ENCODE assay signal across 22 cellular contexts in genomic region chr16:1337486-1337885, GRCh38. TPM values are rescaled to one million over a fixed set of nuclear protein-coding genes. Genes with fewer than 3 reads are reported as not detected.
DNase-seq lines count a peak whose midpoint lies in the region; ATAC-seq and TF ChIP-seq lines count a peak whose summit lies in the region.
"Had no signal": no experiment of that assay in that cellular context is flagged by ENCODE, and none has a peak within 500 bp of the region (broad histone marks: within the 10 kb centered on the region; RNA-seq: fewer than 3 reads in every experiment).

No MANE protein-coding gene starts in this region.

- H3K27ac ChIP-seq in thyroid gland, result no peak overlapping the region
- H3K27ac ChIP-seq: A549, coronary artery, gastroesophageal sphincter, lower lobe of right lung, psoas muscle, skin epidermis, suprapubic skin had no signal

- no peaks in the 10 kb centered on the region for H3K9me3 ChIP-seq in thyroid gland
- H3K9me3 ChIP-seq: A549, gastroesophageal sphincter, lower lobe of right lung, psoas muscle, suprapubic skin had no signal

- peaks cover 4 to 23% of the 10 kb centered on the region in 2 donors for H3K4me1 ChIP-seq in thyroid gland
- H3K4me1 ChIP-seq: psoas muscle had no signal

- peak overlapping the region in 2 of 3 donors; percentile 27 to 83 for H3K27ac Mint-ChIP-seq in IgD-negative memory B cell
- H3K27ac Mint-ChIP-seq in glutamatergic neuron (ENCODE audit: unreplicated experiment), result no peak overlapping the region
- H3K27ac Mint-ChIP-seq: activated CD8-positive, alpha-beta memory T cell treated with anti-CD3 and anti-CD28 coated beads, Interleukin-2, amount 10 ng/mL, durations not matched to agents 7 days and 5 days; activated T-helper 1 cell treated with anti-CD3 and anti-CD28 coated beads, Interleukin-12 subunit alpha, Interleukin-12 subunit beta, Interleukin-2, Interleukin-4 antibody, amounts not matched to agents 30 ng/mL and 10 ng/mL and 1 ng/mL, durations not matched to agents 14 hours and 24 hours and 36 hours; T-helper 1 cell treated with Interleukin-12 subunit alpha and Interleukin-12 subunit beta and Interleukin-4 antibody, amounts not matched to agents 30 μg/mL and 1 μg/mL, for 36 hours had no signal

- H3K27me3 ChIP-seq in thyroid gland, result peaks cover 9% of the 10 kb centered on the region

- H3K9me3 Mint-ChIP-seq in IgD-negative memory B cell (no peaks in the 10 kb centered on the region), glutamatergic neuron (ENCODE audit: unreplicated experiment) (peaks cover 8% of the 10 kb centered on the region)
- H3K9me3 Mint-ChIP-seq: activated T-helper 1 cell treated with anti-CD3 and anti-CD28 coated beads, Interleukin-12 subunit alpha, Interleukin-12 subunit beta, Interleukin-2, Interleukin-4 antibody, amounts not matched to agents 30 ng/mL and 10 ng/mL and 1 ng/mL, durations not matched to agents 14 hours and 24 hours and 36 hours; T-helper 1 cell treated with Interleukin-12 subunit alpha and Interleukin-12 subunit beta and Interleukin-4 antibody, amounts not matched to agents 30 μg/mL and 1 μg/mL, for 36 hours had no signal

- peaks cover 10% of the 10 kb centered on the region for H3K27me3 Mint-ChIP-seq in IgD-negative memory B cell
- peaks cover 8% of the 10 kb centered on the region for H3K27me3 Mint-ChIP-seq in glutamatergic neuron (ENCODE audit: unreplicated experiment)

- no peak overlapping the region for H3K4me3 ChIP-seq in thyroid gland (replicated peaks in 1 of 3)
- H3K4me3 ChIP-seq: A549, coronary artery, gastroesophageal sphincter, lower lobe of right lung, psoas muscle, skin epidermis, suprapubic skin had no signal

- TF ChIP-seq CTCF in glutamatergic neuron (IDR thresholded peaks at IDR 0.05; ENCODE audit: partially characterized antibody, unreplicated experiment) (no peak), thyroid gland (IDR thresholded peaks at IDR 0.05) (no peak)

- intact Hi-C loops in thyroid gland (cut with DNase I), result no loop called here

- H3K36me3 Mint-ChIP-seq in IgD-negative memory B cell (no peaks in the 10 kb centered on the region), glutamatergic neuron (ENCODE audit: unreplicated experiment) (no peaks in the 10 kb centered on the region)
- H3K36me3 Mint-ChIP-seq: activated CD8-positive, alpha-beta memory T cell treated with anti-CD3 and anti-CD28 coated beads, Interleukin-2, amount 10 ng/mL, durations not matched to agents 7 days and 5 days had no signal

- ATAC-seq in HG03095 (IDR thresholded peaks at IDR 0.05; ENCODE audit: unreplicated experiment), result no peak
- ATAC-seq: activated CD8-positive, alpha-beta memory T cell treated with anti-CD3 and anti-CD28 coated beads, Interleukin-2, amount 10 ng/mL, durations not matched to agents 7 days and 5 days; gastroesophageal sphincter; lower lobe of right lung; Panc1; psoas muscle had no signal

- H3K4me3 Mint-ChIP-seq in IgD-negative memory B cell, result peak overlapping the region in 1 of 4 donors; percentile 75
- H3K4me3 Mint-ChIP-seq in glutamatergic neuron (ENCODE audit: unreplicated experiment), result no peak overlapping the region
- H3K4me3 Mint-ChIP-seq: activated CD8-positive, alpha-beta memory T cell treated with anti-CD3 and anti-CD28 coated beads, Interleukin-2, amount 10 ng/mL, durations not matched to agents 7 days and 5 days; activated T-helper 1 cell treated with anti-CD3 and anti-CD28 coated beads, Interleukin-12 subunit alpha, Interleukin-12 subunit beta, Interleukin-2, Interleukin-4 antibody, amounts not matched to agents 30 ng/mL and 10 ng/mL and 1 ng/mL, durations not matched to agents 14 hours and 24 hours and 36 hours; T-helper 1 cell treated with Interleukin-12 subunit alpha and Interleukin-12 subunit beta and Interleukin-4 antibody, amounts not matched to agents 30 μg/mL and 1 μg/mL, for 36 hours had no signal

- H3K36me3 ChIP-seq in thyroid gland, result no peaks in the 10 kb centered on the region
- H3K36me3 ChIP-seq: gastroesophageal sphincter, lower lobe of right lung, suprapubic skin had no signal

- H3K4me1 Mint-ChIP-seq in IgD-negative memory B cell (peaks cover 3 to 22% (median 14%) of the 10 kb centered on the region in 3 donors), glutamatergic neuron (ENCODE audit: low read depth, unreplicated experiment) (peaks cover 2% of the 10 kb centered on the region)

- peak; percentile 56 to 86 for DNase-seq in NCI-H524 (lab: John Stamatoyannopoulos, UW)
- DNase-seq in NCI-H524 treated with DMSO at 0.1 percent for 48 hours (lab: John Stamatoyannopoulos, UW), result no peak
- peak; percentile 62 for DNase-seq in glutamatergic neuron
- no peak for DNase-seq in thyroid gland
- DNase-seq: activated CD4-positive, alpha-beta T cell treated with anti-CD3 and anti-CD28 coated beads for 4 hours; activated CD8-positive, alpha-beta memory T cell treated with anti-CD3 and anti-CD28 coated beads, Interleukin-2, amount 10 ng/mL, durations not matched to agents 7 days and 5 days; EL; lower lobe of right lung; NCI-H1105; psoas muscle; SIG-M5; stimulated activated CD4-positive, alpha-beta T cell treated with anti-CD3 and anti-CD28 coated beads, Interleukin-1b, Interleukin-23, amount 100 ng/mL, for 48 hours had no signal

- TF ChIP-seq POLR2A in thyroid gland (IDR thresholded peaks at IDR 0.05), result no peak

- 44 to 60% methylated on average over 4 to 9 of the region's 9 CpGs for WGBS in thyroid gland, 2 donors

RNA-seq across cellular contexts. Expression of gene BAIAP3, which starts 4.0 kb away (rescaled TPM):
- 26.0 TPM for polyA plus RNA-seq in IgD-negative memory B cell
- 26.7 TPM for total RNA-seq in glutamatergic neuron (ENCODE audit: unreplicated experiment)
- total RNA-seq in thyroid gland, result 1 to 10 TPM in 2 of 4 donors, under 1 TPM in 2; 0.45 to 3.0 (median 1.6) TPM

RNA-seq across cellular contexts. Expression of gene TSR3, which starts 14.2 kb away (rescaled TPM):
- polyA plus RNA-seq in IgD-negative memory B cell, result 116 TPM
- total RNA-seq in glutamatergic neuron (ENCODE audit: unreplicated experiment) (52.5 TPM), thyroid gland (100 to 1,000 TPM in 2 of 4 donors, 10 to 100 TPM in 2; 84.1 to 107 (median 96.7) TPM)

RNA-seq across cellular contexts. Expression of gene GNPTG, which starts 14.2 kb away (rescaled TPM):
- polyA plus RNA-seq in IgD-negative memory B cell, result 55.9 TPM
- total RNA-seq in glutamatergic neuron (ENCODE audit: unreplicated experiment), result 50.5 TPM
- 100 to 1,000 TPM in 1 of 4 donors, 10 to 100 TPM in 3; 53.6 to 121 (median 70.0) TPM for total RNA-seq in thyroid gland

RNA-seq across cellular contexts. Expression of gene UBE2I, which starts 28.1 kb away (rescaled TPM):
- 165 TPM for polyA plus RNA-seq in IgD-negative memory B cell
- total RNA-seq in glutamatergic neuron (ENCODE audit: unreplicated experiment), result 256 TPM
- 100 to 1,000 TPM in 1 of 4 donors, 10 to 100 TPM in 3; 43.4 to 107 (median 79.6) TPM for total RNA-seq in thyroid gland

Comparison
In these comparisons a context has a peak if more than half of its experiments do, and no peak if none do; other contexts are left out.
1. DNase-seq: peak in NCI-H524 (2 of 2) and glutamatergic neuron (single experiment); none in NCI-H524 treated with DMSO at 0.1 percent for 48 hours (single experiment) and thyroid gland (0 of 2).